In genomic region chr17:44110823-44111633, GRCh38 we compare ENCODE assay signal across 8 cellular contexts. TPM values are rescaled to one million over a fixed set of nuclear protein-coding genes. Genes with fewer than 3 reads are reported as not detected.
DNase-seq lines count a peak whose midpoint lies in the region; ATAC-seq, FAIRE-seq and TF ChIP-seq lines count a peak whose summit lies in the region.

No MANE protein-coding gene starts in this region.

- H3K4me1 ChIP-seq in keratinocyte (ENCODE audit: control insufficient read depth, extremely low read depth, insufficient read depth, low read length): peaks cover 18% of the 10 kb centered on the region

- peaks cover 5% of the 10 kb centered on the region for H3K27me3 ChIP-seq in keratinocyte (ENCODE audit: control insufficient read depth, extremely low read depth, insufficient read depth, low read length)

- no peaks in the 10 kb centered on the region for H3K36me3 ChIP-seq in keratinocyte (ENCODE audit: control insufficient read depth in 2 of 2, extremely low read depth in 1 of 2, insufficient read depth in 2 of 2, low read length in 2 of 2)

- dilution Hi-C loops in keratinocyte (cut with MboI; ENCODE audit: extremely low pct_ligation_motif_present, low sequenced_read_pairs): no loop called here

- ATAC-seq in HG03039 (IDR thresholded peaks at IDR 0.05; ENCODE audit: unreplicated experiment): no peak

- peak overlapping the region; percentile 52 for H3K4me2 ChIP-seq in keratinocyte (ENCODE audit: control insufficient read depth, extremely low read depth, insufficient read depth, low read depth, low read length)

- H3K4me3 ChIP-seq in keratinocyte (ENCODE audit: control insufficient read depth in 2 of 3, extremely low read depth in 1 of 3, insufficient read depth in 2 of 3, low read depth in 1 of 3, low read length in 3 of 3): peak overlapping the region in 2 of 3 experiments; percentile 1 to 15

- peak overlapping the region; percentile 18 for H3K9ac ChIP-seq in keratinocyte (ENCODE audit: control insufficient read depth, extremely low read depth, insufficient read depth, low read length)

- no peaks in the 10 kb centered on the region for H4K20me1 ChIP-seq in keratinocyte (ENCODE audit: control insufficient read depth, extremely low read depth, insufficient read depth, low read length)

- FAIRE-seq in keratinocyte (lab: Jason Lieb, UNC): no peak

- H3K9me1 ChIP-seq in keratinocyte (ENCODE audit: control insufficient read depth, extremely low read depth, insufficient read depth, low read length): no peaks in the 10 kb centered on the region

- H3K27ac ChIP-seq in caudate nucleus (ENCODE audit: low read depth, low read length): peak overlapping the region; percentile 88
- no peak overlapping the region for H3K27ac ChIP-seq in keratinocyte (ENCODE audit: control insufficient read depth, insufficient read depth, low read length)

- peak overlapping the region; percentile 22 for H2AFZ ChIP-seq in keratinocyte (ENCODE audit: control insufficient read depth, low read length)

- TF ChIP-seq CTCF in keratinocyte (optimal IDR thresholded peaks at IDR 0.05 in 1 of 3, IDR thresholded peaks at IDR 0.05 in 1 of 3, conservative IDR thresholded peaks at IDR 0.05 in 1 of 3; ENCODE audit: extremely low read depth in 1 of 3, insufficient read depth in 2 of 3, low read length in 3 of 3): peak in 1 of 3 experiments; percentile 2

- H3K9me3 ChIP-seq in keratinocyte (ENCODE audit: control insufficient read depth, low read depth, low read length): no peaks in the 10 kb centered on the region

- peak; percentile 95 for DNase-seq in D341Med (ENCODE audit: low spot score)
- DNase-seq in HCEC 1CT: peak; percentile 88
- peak; percentile 98 to 99 for DNase-seq in NCI-H2081 (lab: John Stamatoyannopoulos, UW)
- peak; percentile 93 for DNase-seq in UCSD-AML1 (lab: John Stamatoyannopoulos, UW; ENCODE audit: unreplicated experiment)
- DNase-seq in caudate nucleus (lab: John Stamatoyannopoulos, UW): peak; percentile 75 to 99 (median 96)
- peak; percentile 54 for DNase-seq in keratinocyte (ENCODE audit: low read depth, low spot score)
- peak; percentile 53 for DNase-seq in stimulated activated CD4-positive, alpha-beta T cell treated with anti-CD3 and anti-CD28 coated beads, Interleukin-12 subunit alpha, Interleukin-12 subunit beta, amount 100 ng/mL, for 4 hours

- H3K79me2 ChIP-seq in keratinocyte (ENCODE audit: control insufficient read depth, insufficient read depth, low read length): no peaks in the 10 kb centered on the region

RNA-seq across cellular contexts. Expression of gene HDAC5, which starts 12.4 kb away (rescaled TPM):
- polyA plus RNA-seq in keratinocyte: 3.0 to 11.1 TPM (median 4.5 TPM) in 3 replicates
- 42.8 TPM for polyA plus RNA-seq in keratinocyte (2011; ENCODE audit: low read depth)
- 4.4 and 7.3 TPM in 2 replicates for polyA plus RNA-seq in keratinocyte (2011; cell fraction: cytosol; rRNA removed)
- polyA plus RNA-seq in keratinocyte (2011; cell fraction: nucleus; rRNA removed): 6.9 and 8.3 TPM in 2 replicates
- polyA plus RNA-seq in keratinocyte (2012; ENCODE audit: low replicate concordance): 6.0 and 43.9 TPM in 2 replicates
- 14.3 to 22.8 TPM (median 19.8 TPM) in 3 replicates for polyA minus RNA-seq in keratinocyte
- 16.5 TPM for polyA minus RNA-seq in keratinocyte (2011; cell fraction: cytosol; rRNA and poly(A)+ RNA removed)
- polyA minus RNA-seq in keratinocyte (2011; cell fraction: nucleus; rRNA and poly(A)+ RNA removed): 9.6 and 10.8 TPM in 2 replicates

RNA-seq across cellular contexts. Expression of gene HROB, which starts 30.7 kb away (rescaled TPM):
- 1.3 to 4.5 TPM (median 3.4 TPM) in 3 replicates for polyA plus RNA-seq in keratinocyte
- 0.37 TPM for polyA plus RNA-seq in keratinocyte (2011; ENCODE audit: low read depth)
- 1.9 and 2.0 TPM in 2 replicates for polyA plus RNA-seq in keratinocyte (2011; cell fraction: cytosol; rRNA removed)
- polyA plus RNA-seq in keratinocyte (2011; cell fraction: nucleus; rRNA removed): 3.5 and 5.1 TPM in 2 replicates
- 0.75 and 3.2 TPM in 2 replicates for polyA plus RNA-seq in keratinocyte (2012; ENCODE audit: low replicate concordance)
- polyA minus RNA-seq in keratinocyte: 3.7 to 8.3 TPM (median 5.1 TPM) in 3 replicates
- polyA minus RNA-seq in keratinocyte (2011; cell fraction: cytosol; rRNA and poly(A)+ RNA removed): 6.3 TPM
- 1.7 and 2.5 TPM in 2 replicates for polyA minus RNA-seq in keratinocyte (2011; cell fraction: nucleus; rRNA and poly(A)+ RNA removed)

RNA-seq across cellular contexts. Expression of gene G6PC3, which starts 40.5 kb away (rescaled TPM):
- 28.0 to 44.2 TPM (median 37.9 TPM) in 3 replicates for polyA plus RNA-seq in keratinocyte
- polyA plus RNA-seq in keratinocyte (2011; ENCODE audit: low read depth): 1.1 TPM
- 25.6 and 47.9 TPM in 2 replicates for polyA plus RNA-seq in keratinocyte (2011; cell fraction: cytosol; rRNA removed)
- 31.1 and 39.6 TPM in 2 replicates for polyA plus RNA-seq in keratinocyte (2011; cell fraction: nucleus; rRNA removed)
- 24.7 and 39.9 TPM in 2 replicates for polyA plus RNA-seq in keratinocyte (2012; ENCODE audit: low replicate concordance)
- polyA minus RNA-seq in keratinocyte: 37.6 to 78.4 TPM (median 53.8 TPM) in 3 replicates
- 57.2 TPM for polyA minus RNA-seq in keratinocyte (2011; cell fraction: cytosol; rRNA and poly(A)+ RNA removed)
- 19.8 and 23.8 TPM in 2 replicates for polyA minus RNA-seq in keratinocyte (2011; cell fraction: nucleus; rRNA and poly(A)+ RNA removed)

RNA-seq across cellular contexts. Expression of gene LSM12, which starts 44.6 kb away (rescaled TPM):
- 40.1 to 74.3 TPM (median 49.5 TPM) in 3 replicates for polyA plus RNA-seq in keratinocyte
- polyA plus RNA-seq in keratinocyte (2011; ENCODE audit: low read depth): 32.5 TPM
- polyA plus RNA-seq in keratinocyte (2011; cell fraction: cytosol; rRNA removed): 44.1 and 59.8 TPM in 2 replicates
- polyA plus RNA-seq in keratinocyte (2011; cell fraction: nucleus; rRNA removed): 23.5 and 23.8 TPM in 2 replicates
- 38.9 and 48.8 TPM in 2 replicates for polyA plus RNA-seq in keratinocyte (2012; ENCODE audit: low replicate concordance)
- 38.0 to 89.3 TPM (median 75.4 TPM) in 3 replicates for polyA minus RNA-seq in keratinocyte
- 68.3 TPM for polyA minus RNA-seq in keratinocyte (2011; cell fraction: cytosol; rRNA and poly(A)+ RNA removed)
- polyA minus RNA-seq in keratinocyte (2011; cell fraction: nucleus; rRNA and poly(A)+ RNA removed): 11.5 and 17.5 TPM in 2 replicates

RNA-seq across cellular contexts. Expression of gene ASB16, which starts 59.5 kb away (rescaled TPM):
- polyA plus RNA-seq in keratinocyte: not detected in 3 replicates
- not detected for polyA plus RNA-seq in keratinocyte (2011; ENCODE audit: low read depth)
- polyA plus RNA-seq in keratinocyte (2011; cell fraction: cytosol; rRNA removed): not detected in 2 replicates
- polyA plus RNA-seq in keratinocyte (2011; cell fraction: nucleus; rRNA removed): not detected in 2 replicates
- 0.24 and 0.32 TPM in 2 replicates for polyA plus RNA-seq in keratinocyte (2012; ENCODE audit: low replicate concordance)
- polyA minus RNA-seq in keratinocyte: not detected in 3 replicates
- not detected for polyA minus RNA-seq in keratinocyte (2011; cell fraction: cytosol; rRNA and poly(A)+ RNA removed)
- polyA minus RNA-seq in keratinocyte (2011; cell fraction: nucleus; rRNA and poly(A)+ RNA removed): not detected in 2 replicates
